In the genomic region with DNA sequence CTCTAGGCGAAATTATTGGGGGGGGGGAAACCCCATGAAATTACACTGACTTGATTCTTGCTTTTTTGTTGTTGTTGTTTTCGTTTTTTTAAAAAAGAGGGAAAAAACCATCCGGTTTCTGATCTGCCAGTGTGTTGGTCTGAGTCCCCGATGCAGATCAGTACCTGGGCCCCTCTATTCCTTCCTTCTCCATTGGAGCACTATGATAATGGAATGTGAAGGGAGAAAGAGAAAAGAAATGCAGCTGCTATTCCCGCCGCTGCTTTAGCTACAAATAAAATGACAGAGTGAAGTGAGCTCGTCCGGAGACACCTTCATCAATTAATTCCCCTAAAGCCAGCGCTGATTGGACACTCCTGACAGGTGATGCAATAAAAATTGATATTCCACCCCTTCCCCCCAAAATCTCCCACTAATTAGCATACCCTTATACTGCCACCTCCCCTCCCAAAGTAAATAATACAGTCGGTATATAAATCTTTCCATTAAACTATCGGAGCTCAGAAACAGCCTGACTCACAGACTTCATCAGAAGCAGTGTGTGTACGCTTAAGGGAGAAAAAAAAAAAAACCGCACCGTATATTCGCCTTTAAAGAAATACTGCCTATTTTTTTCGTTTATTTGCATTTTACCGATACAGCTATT, we compare ENCODE assay signal across 8 cellular contexts. TPM values are rescaled to one million over a fixed set of nuclear protein-coding genes. Genes with fewer than 3 reads are reported as not detected.
DNase-seq lines count a peak whose midpoint lies in the region; ATAC-seq lines count a peak whose summit lies in the region.

No MANE protein-coding gene starts in this region.

- H3K4me1 ChIP-seq in aorta (ENCODE audit: control insufficient read depth in 1 of 2, insufficient read depth in 2 of 2, low read length in 2 of 2): peaks cover 0 to 8% of the 10 kb centered on the region in 2 donors

- peak overlapping the region; percentile 7 for H3K27ac Mint-ChIP-seq in activated CD4-positive, alpha-beta T cell treated with anti-CD3 and anti-CD28 coated beads, Interleukin-2, amount 10 ng/mL, durations not matched to agents 24 days and 14 days
- H3K27ac Mint-ChIP-seq in central memory CD8-positive, alpha-beta T cell (ENCODE audit: low read depth): no peak overlapping the region
- peak overlapping the region; percentile 75 for H3K27ac Mint-ChIP-seq in memory B cell

- peaks cover 40% of the 10 kb centered on the region for H3K4me1 Mint-ChIP-seq in activated CD4-positive, alpha-beta T cell treated with anti-CD3 and anti-CD28 coated beads, Interleukin-2, amount 10 ng/mL, durations not matched to agents 24 days and 14 days
- H3K4me1 Mint-ChIP-seq in central memory CD8-positive, alpha-beta T cell: peaks cover 31% of the 10 kb centered on the region
- H3K4me1 Mint-ChIP-seq in memory B cell: peaks cover 20% of the 10 kb centered on the region

- peak overlapping the region; percentile 62 to 90 for H3K27ac ChIP-seq in aorta (ENCODE audit: low read depth in 1 of 2, low read length in 2 of 2)

- 1 to 2% methylated on average over 17 of the region's 17 CpGs for WGBS in aorta, 2 donors

- no peak for ATAC-seq in central memory CD8-positive, alpha-beta T cell (replicated peaks; ENCODE audit: extremely low read depth, poor library complexity, severe bottlenecking)
- ATAC-seq in memory B cell (ENCODE audit: low read depth) (no peak), aorta (ENCODE audit: low FRiP score) (peak; percentile 26)

- intact Hi-C loops in activated CD4-positive, alpha-beta T cell treated with anti-CD3 and anti-CD28 coated beads, Interleukin-2, amount 10 ng/mL, durations not matched to agents 24 days and 14 days (cut with micrococcal nuclease): loop anchor here (1.0 to 10.0 kb wide), 9 partner anchors 9 to 1674 kb away; a partner anchor contains a TSS
- intact Hi-C loops in aorta (cut with DNase I): loop anchor here in 1 of 2 donors (2.0 kb wide), 1 partner anchor 21 kb away; no protein-coding TSS in a partner anchor

- no peaks in the 10 kb centered on the region for H3K9me3 Mint-ChIP-seq in activated CD4-positive, alpha-beta T cell treated with anti-CD3 and anti-CD28 coated beads, Interleukin-2, amount 10 ng/mL, durations not matched to agents 24 days and 14 days
- no peaks in the 10 kb centered on the region for H3K9me3 Mint-ChIP-seq in central memory CD8-positive, alpha-beta T cell
- H3K9me3 Mint-ChIP-seq in memory B cell: no peaks in the 10 kb centered on the region

- H3K4me3 Mint-ChIP-seq in activated CD4-positive, alpha-beta T cell treated with anti-CD3 and anti-CD28 coated beads, Interleukin-2, amount 10 ng/mL, durations not matched to agents 24 days and 14 days: peak overlapping the region; percentile 87
- H3K4me3 Mint-ChIP-seq in central memory CD8-positive, alpha-beta T cell: peak overlapping the region; percentile 78
- peak overlapping the region; percentile 77 for H3K4me3 Mint-ChIP-seq in memory B cell

- no peaks in the 10 kb centered on the region for H3K36me3 Mint-ChIP-seq in activated CD4-positive, alpha-beta T cell treated with anti-CD3 and anti-CD28 coated beads, Interleukin-2, amount 10 ng/mL, durations not matched to agents 24 days and 14 days (ENCODE audit: low read depth)
- peaks cover 17% of the 10 kb centered on the region for H3K36me3 Mint-ChIP-seq in central memory CD8-positive, alpha-beta T cell (ENCODE audit: insufficient read depth)
- H3K36me3 Mint-ChIP-seq in memory B cell: no peaks in the 10 kb centered on the region

- peak; percentile 61 for DNase-seq in activated CD4-positive, alpha-beta T cell treated with anti-CD3 and anti-CD28 coated beads, Interleukin-2, amount 10 ng/mL, durations not matched to agents 24 days and 14 days
- no peak for DNase-seq in activated CD4-positive, alpha-beta T cell treated with anti-CD3 and anti-CD28 coated beads for 48 hours
- DNase-seq in NOMO-1 treated with dmso at 0.1 percent for 144 hours (lab: John Stamatoyannopoulos, UW; ENCODE audit: unreplicated experiment): peak; percentile 89
- DNase-seq in central memory CD8-positive, alpha-beta T cell (ENCODE audit: low spot score in 2 of 2): no peak
- no peak for DNase-seq in memory B cell (ENCODE audit: low spot score in 2 of 2)
- DNase-seq in aorta: no peak
- DNase-seq in islet precursor cell: no peak
- no peak for DNase-seq in COLO829 (ENCODE audit: low spot score)

- peak overlapping the region; percentile 83 for H3K4me3 ChIP-seq in aorta (ENCODE audit: low read length in 2 of 2)

- no peaks in the 10 kb centered on the region for H3K27me3 ChIP-seq in aorta (ENCODE audit: control insufficient read depth in 1 of 2, insufficient read depth in 2 of 2, low read length in 1 of 2)

- H3K36me3 ChIP-seq in aorta (ENCODE audit: control insufficient read depth in 1 of 2, insufficient read depth in 2 of 2, low read length in 1 of 2): no peaks in the 10 kb centered on the region

- H3K9me3 ChIP-seq in aorta (ENCODE audit: control insufficient read depth, low read length): no peaks in the 10 kb centered on the region

- H3K27me3 Mint-ChIP-seq in activated CD4-positive, alpha-beta T cell treated with anti-CD3 and anti-CD28 coated beads, Interleukin-2, amount 10 ng/mL, durations not matched to agents 24 days and 14 days: peaks cover 65% of the 10 kb centered on the region
- H3K27me3 Mint-ChIP-seq in central memory CD8-positive, alpha-beta T cell: peaks cover 77% of the 10 kb centered on the region
- H3K27me3 Mint-ChIP-seq in memory B cell: peaks cover 23% of the 10 kb centered on the region

RNA-seq across cellular contexts. Expression of a gene that starts 7.4 kb away (rescaled TPM):
- 0.02 and 0.16 TPM in 2 replicates for total RNA-seq in activated CD4-positive, alpha-beta T cell treated with anti-CD3 and anti-CD28 coated beads, Interleukin-2, amount 10 ng/mL, durations not matched to agents 24 days and 14 days
- total RNA-seq in aorta: 1 to 10 TPM; 1.2 to 1.4 TPM
- under 1 TPM; 0.15 to 0.75 TPM for polyA plus RNA-seq in aorta

RNA-seq across cellular contexts. Expression of a gene that starts 15.9 kb away (rescaled TPM):
- total RNA-seq in activated CD4-positive, alpha-beta T cell treated with anti-CD3 and anti-CD28 coated beads, Interleukin-2, amount 10 ng/mL, durations not matched to agents 24 days and 14 days: 40.2 and 42.0 TPM in 2 replicates
- total RNA-seq in aorta: 10 to 100 TPM; 35.5 to 75.3 TPM
- 10 to 100 TPM in 1 of 2 donors, 1 to 10 TPM in 1; 8.4 to 17.1 TPM for polyA plus RNA-seq in aorta

Comparison
In these comparisons a context has a peak if more than half of its experiments do, and no peak if none do; other contexts are left out.
1. DNase-seq: peak in activated CD4-positive, alpha-beta T cell treated with anti-CD3 and anti-CD28 coated beads, Interleukin-2, amount 10 ng/mL, durations not matched to agents 24 days and 14 days (single experiment) and NOMO-1 treated with dmso at 0.1 percent for 144 hours (single experiment); none in activated CD4-positive, alpha-beta T cell treated with anti-CD3 and anti-CD28 coated beads for 48 hours (single experiment), central memory CD8-positive, alpha-beta T cell (0 of 2), memory B cell (0 of 2), aorta (0 of 2), islet precursor cell (single experiment) and COLO829 (single experiment).
2. Peak in every context shown above with its lines, with median percentiles within 50 percentile points of each other: H3K4me3 Mint-ChIP-seq.